In genomic region chr17:80789356-80789902, GRCh38 we compare ENCODE assay signal across 8 cellular contexts.
DNase-seq lines count a peak whose midpoint lies in the region; ATAC-seq and TF ChIP-seq lines count a peak whose summit lies in the region.

No MANE protein-coding gene starts in this region.

- no peaks in the 10 kb centered on the region for H3K27me3 Mint-ChIP-seq in activated B cell treated with CpG ODN at 0.5 μM for 24 hours

- intact Hi-C loops in activated B cell treated with CpG ODN at 0.5 μM for 24 hours (cut with micrococcal nuclease), result loop anchor here (1.0 to 10.0 kb wide), 2 partner anchors 15 to 55 kb away; no protein-coding TSS in a partner anchor

- DNase-seq in AG04450 (ENCODE audit: low read depth, low spot score), result peak; percentile 72
- peak; percentile 96 for DNase-seq in GM23248
- DNase-seq in activated B cell treated with CpG ODN at 0.5 μM for 24 hours, result no peak
- DNase-seq in glomerular endothelial cell (ENCODE audit: extremely low read depth, low read depth, low spot score), result peak; percentile 80
- DNase-seq in stimulated activated effector memory CD8-positive, alpha-beta T cell treated with anti-CD3 and anti-CD28 coated beads, Interleukin-12 subunit alpha, Interleukin-12 subunit beta, amount 100 ng/mL, for 72 hours (ENCODE audit: low spot score in 2 of 2), result no peak
- DNase-seq in omental fat pad (ENCODE audit: low spot score), result no peak
- no peak for DNase-seq in DMS153 (lab: John Stamatoyannopoulos, UW)
- DNase-seq in NOMO-1 treated with dmso at 0.1 percent for 144 hours (lab: John Stamatoyannopoulos, UW; ENCODE audit: unreplicated experiment), result no peak

- H3K27ac Mint-ChIP-seq in activated B cell treated with CpG ODN at 0.5 μM for 24 hours, result peak overlapping the region; percentile 88
- peak overlapping the region; percentile 88 for H3K27ac Mint-ChIP-seq in stimulated activated effector memory CD8-positive, alpha-beta T cell treated with anti-CD3 and anti-CD28 coated beads, Interleukin-12 subunit alpha, Interleukin-12 subunit beta, amount 100 ng/mL, for 72 hours

- peaks cover 55% of the 10 kb centered on the region for H3K4me1 ChIP-seq in GM23248 (ENCODE audit: insufficient read depth)

- H3K27me3 ChIP-seq in AG04450 (ENCODE audit: control insufficient read depth, insufficient read depth, low read length) (no peaks in the 10 kb centered on the region), GM23248 (replicated peaks; ENCODE audit: insufficient read depth) (no peaks in the 10 kb centered on the region)

- H3K9me3 ChIP-seq in AG04450 (ENCODE audit: control insufficient read depth, insufficient read depth, low read length) (no peaks in the 10 kb centered on the region; the same call in 1 of the 2 replicates), GM23248 (ENCODE audit: low read depth) (no peaks in the 10 kb centered on the region)

- H3K4me2 ChIP-seq in GM23248 (ENCODE audit: unreplicated experiment), result peak overlapping the region; percentile 76

- TF ChIP-seq CTCF in AG04450 (IDR thresholded peaks at IDR 0.05; ENCODE audit: low read depth, low read length) (no peak), activated B cell treated with CpG ODN at 0.5 μM for 24 hours (IDR thresholded peaks at IDR 0.05) (no peak), omental fat pad (IDR thresholded peaks at IDR 0.05) (no peak)

- POLR2A ChIA-PET in AG04450 (lab: Yijun Ruan, JAX) (interaction anchor here (0.6 kb wide), 1 partner anchor 216 kb away, joined by 3 read pairs; no protein-coding TSS in a partner anchor), activated B cell treated with CpG ODN at 0.5 μM for 24 hours (lab: Charles Lee) (interaction anchor here (1.5 to 1.8 kb wide), 3 partner anchors 9 to 52 kb away, joined by 5 to 7 read pairs (median 6); no protein-coding TSS in a partner anchor)

- H3F3A ChIP-seq in GM23248 (ENCODE audit: insufficient read depth), result peaks cover 37% of the 10 kb centered on the region

- H4K20me1 ChIP-seq in GM23248 (ENCODE audit: insufficient read depth), result no peaks in the 10 kb centered on the region

- in situ Hi-C loops in GM23248 (cut with MboI), result no loop called here

- peaks cover 29% of the 10 kb centered on the region for H3K36me3 Mint-ChIP-seq in activated B cell treated with CpG ODN at 0.5 μM for 24 hours (ENCODE audit: low read depth)
- H3K36me3 Mint-ChIP-seq in stimulated activated effector memory CD8-positive, alpha-beta T cell treated with anti-CD3 and anti-CD28 coated beads, Interleukin-12 subunit alpha, Interleukin-12 subunit beta, amount 100 ng/mL, for 72 hours, result peaks cover 29% of the 10 kb centered on the region

- 1 to 2% methylated on average over 7 of the region's 7 CpGs for WGBS in GM23248 (ENCODE audit: low coverage in 1 of 2, low lambda C conversion rate in 2 of 2, missing lambda C conversion rate in 2 of 2), 2 experiments

- peaks cover 23% of the 10 kb centered on the region for H3K4me1 Mint-ChIP-seq in activated B cell treated with CpG ODN at 0.5 μM for 24 hours
- peaks cover 61% of the 10 kb centered on the region for H3K4me1 Mint-ChIP-seq in stimulated activated effector memory CD8-positive, alpha-beta T cell treated with anti-CD3 and anti-CD28 coated beads, Interleukin-12 subunit alpha, Interleukin-12 subunit beta, amount 100 ng/mL, for 72 hours

- no peaks in the 10 kb centered on the region for H3K36me3 ChIP-seq in GM23248 (ENCODE audit: low read depth)

- ATAC-seq in activated B cell treated with CpG ODN at 0.5 μM for 24 hours (ENCODE audit: low read depth) (peak; percentile 89), omental fat pad (ENCODE audit: low FRiP score) (no peak)
- ATAC-seq in stimulated activated effector memory CD8-positive, alpha-beta T cell treated with anti-CD3 and anti-CD28 coated beads, Interleukin-12 subunit alpha, Interleukin-12 subunit beta, amount 100 ng/mL, for 72 hours, result peak; percentile 53

- peak overlapping the region; percentile 69 for H3K9ac ChIP-seq in GM23248

- H3K4me3 ChIP-seq in AG04450 (ENCODE audit: low read depth, low read length) (no peak overlapping the region), GM23248 (0 out of 2 replicates have a peak overlapping the region, but pooled peaks have one; percentile 28)

- H3K27ac ChIP-seq in AG04450 (ENCODE audit: low read depth, low read length) (peak overlapping the region; percentile 90), GM23248 (peak overlapping the region; percentile 80)

- H3K4me3 Mint-ChIP-seq in activated B cell treated with CpG ODN at 0.5 μM for 24 hours, result peak overlapping the region; percentile 75
- peak overlapping the region; percentile 63 for H3K4me3 Mint-ChIP-seq in stimulated activated effector memory CD8-positive, alpha-beta T cell treated with anti-CD3 and anti-CD28 coated beads, Interleukin-12 subunit alpha, Interleukin-12 subunit beta, amount 100 ng/mL, for 72 hours

- H3K9me2 ChIP-seq in GM23248 (ENCODE audit: insufficient read depth), result no peaks in the 10 kb centered on the region

- CTCF ChIA-PET in AG04450 (lab: Charles Lee) (no interaction called here), activated B cell treated with CpG ODN at 0.5 μM for 24 hours (lab: Charles Lee) (interaction anchor here (0.9 to 1.4 kb wide), 2 partner anchors 15 to 53 kb away, joined by 4 to 5 read pairs; no protein-coding TSS in a partner anchor)

- H2AFZ ChIP-seq in GM23248, result 0 out of 2 replicates have a peak overlapping the region, but pooled peaks have one; percentile 1

- peaks cover 10% of the 10 kb centered on the region for H3K79me2 ChIP-seq in GM23248 (ENCODE audit: insufficient read depth)

- H3K9me3 Mint-ChIP-seq in activated B cell treated with CpG ODN at 0.5 μM for 24 hours, result no peaks in the 10 kb centered on the region
- H3K9me3 Mint-ChIP-seq in stimulated activated effector memory CD8-positive, alpha-beta T cell treated with anti-CD3 and anti-CD28 coated beads, Interleukin-12 subunit alpha, Interleukin-12 subunit beta, amount 100 ng/mL, for 72 hours, result peaks cover 3% of the 10 kb centered on the region

Comparison
In these comparisons a context has a peak if more than half of its experiments do, and no peak if none do; other contexts are left out.
1. DNase-seq: peak in AG04450 (single experiment), GM23248 (single experiment) and glomerular endothelial cell (single experiment); none in activated B cell treated with CpG ODN at 0.5 μM for 24 hours (single experiment), stimulated activated effector memory CD8-positive, alpha-beta T cell treated with anti-CD3 and anti-CD28 coated beads, Interleukin-12 subunit alpha, Interleukin-12 subunit beta, amount 100 ng/mL, for 72 hours (0 of 2), omental fat pad (single experiment), DMS153 (single experiment) and NOMO-1 treated with dmso at 0.1 percent for 144 hours (single experiment).